In the genomic region with DNA sequence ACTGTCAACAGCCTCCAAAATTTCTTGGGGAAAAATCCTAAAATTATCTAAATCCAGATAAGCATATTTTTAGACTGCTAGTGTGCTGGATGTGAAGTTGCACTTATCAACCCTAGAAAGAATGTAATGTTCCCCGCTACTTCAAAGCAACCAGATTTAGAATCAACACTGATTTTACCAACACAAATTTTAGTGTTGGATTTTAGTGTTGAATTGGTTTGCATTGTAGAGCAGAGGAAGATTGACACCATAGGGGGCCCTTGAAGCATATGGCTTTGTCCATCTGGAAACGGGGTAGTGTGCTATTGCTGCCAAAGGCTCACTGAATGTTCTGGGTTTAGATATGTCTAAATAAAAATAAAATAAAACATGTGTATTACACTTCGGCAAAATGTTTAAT, we compare ENCODE assay signal across 22 cellular contexts.
DNase-seq lines count a peak whose midpoint lies in the region; ATAC-seq and TF ChIP-seq lines count a peak whose summit lies in the region.
"Had no signal": no experiment of that assay in that cellular context is flagged by ENCODE, and none has a peak within 500 bp of the region (broad histone marks: within the 10 kb centered on the region; RNA-seq: fewer than 3 reads in every experiment).

No MANE protein-coding gene starts in this region.

- WGBS in SK-N-SH (ENCODE audit: low lambda C conversion rate): 66% methylated on average over 3 of the region's 3 CpGs
- WGBS in prostate gland: 65% methylated on average over 3 of the region's 3 CpGs

- H3K27ac Mint-ChIP-seq in T-cell: no peak overlapping the region
- no peak overlapping the region for H3K27ac Mint-ChIP-seq in naive thymus-derived CD4-positive, alpha-beta T cell
- H3K27ac Mint-ChIP-seq: CD8-positive, alpha-beta T cell; T-helper 1 cell treated with Interleukin-12 subunit alpha and Interleukin-12 subunit beta and Interleukin-4 antibody, amounts not matched to agents 30 μg/mL and 1 μg/mL, for 36 hours had no signal

- H3K36me3 Mint-ChIP-seq in T-cell: no peaks in the 10 kb centered on the region
- no peaks in the 10 kb centered on the region for H3K36me3 Mint-ChIP-seq in naive thymus-derived CD4-positive, alpha-beta T cell
- H3K36me3 Mint-ChIP-seq: CD8-positive, alpha-beta T cell had no signal

- H2AFZ ChIP-seq in SK-N-SH (ENCODE audit: low read depth): peak overlapping the region; percentile 51; the same call in 1 of the 2 replicates

- intact Hi-C loops in prostate gland (cut with DNase I): no loop called here
- intact Hi-C loops in naive thymus-derived CD4-positive, alpha-beta T cell (cut with micrococcal nuclease): no loop called here

- H3F3A ChIP-seq in SK-N-SH (replicated peaks; ENCODE audit: insufficient read depth): peaks cover 1% of the 10 kb centered on the region

- no peaks in the 10 kb centered on the region for H3K79me2 ChIP-seq in SK-N-SH (ENCODE audit: insufficient read depth)

- H3K27me3 Mint-ChIP-seq in T-cell: no peaks in the 10 kb centered on the region
- H3K27me3 Mint-ChIP-seq in naive thymus-derived CD4-positive, alpha-beta T cell: peaks cover 0 to 6% (median 4%) of the 10 kb centered on the region in 5 donors

- H3K27me3 ChIP-seq in SK-N-SH (ENCODE audit: insufficient read depth): no peaks in the 10 kb centered on the region
- no peaks in the 10 kb centered on the region for H3K27me3 ChIP-seq in prostate gland (replicated peaks; ENCODE audit: insufficient read depth)
- peaks cover 0 to 3% of the 10 kb centered on the region in 2 donors for H3K27me3 ChIP-seq in naive thymus-derived CD4-positive, alpha-beta T cell (ENCODE audit: control insufficient read depth in 2 of 2, insufficient read depth in 2 of 2, low read length in 2 of 2)

- DNase-seq in SK-N-SH: no peak
- peak; percentile 61 for DNase-seq in NCI-H1694 treated with DMSO at 0.1 percent for 48 hours (lab: John Stamatoyannopoulos, UW)
- DNase-seq in cerebellum (ENCODE audit: low spot score): peak; percentile 59
- DNase-seq in superior temporal gyrus (ENCODE audit: extremely low spot score): peak; percentile 54
- DNase-seq in prostate gland (ENCODE audit: low spot score): no peak
- DNase-seq in T-cell: no peak
- no peak for DNase-seq in naive thymus-derived CD4-positive, alpha-beta T cell
- DNase-seq: AML-193; Caco-2; CD8-positive, alpha-beta T cell; DMS79 treated with DMSO at 0.1 percent for 48 hours; NCI-H1048; NCI-H1417; NCI-H187; NCI-H2081 treated with DMSO at 0.1 percent for 48 hours; NCI-H748 treated with DMSO at 0.1 percent for 48 hours; NK-92 treated with Interleukin-12 subunit alpha and Interleukin-12 subunit beta, amount 100 ng/mL, for 24 hours; PC-3; Right ventricle myocardium superior had no signal

- TF ChIP-seq POLR2A in prostate gland (IDR thresholded peaks at IDR 0.05): no peak

- H3K9me3 ChIP-seq in SK-N-SH (no peaks in the 10 kb centered on the region), prostate gland (no peaks in the 10 kb centered on the region)
- no peaks in the 10 kb centered on the region for H3K9me3 ChIP-seq in naive thymus-derived CD4-positive, alpha-beta T cell (ENCODE audit: control insufficient read depth in 2 of 3, low read length in 3 of 3)
- H3K9me3 ChIP-seq: Caco-2 had no signal

- no peak overlapping the region for H3K4me2 ChIP-seq in SK-N-SH

- TF ChIP-seq EP300 in SK-N-SH (IDR thresholded peaks at IDR 0.05; ENCODE audit: borderline replicate concordance in 1 of 2, low read depth in 1 of 2, low read length in 1 of 2): no peak

- H3K9ac ChIP-seq in SK-N-SH: no peak overlapping the region

- TF ChIP-seq RAD21 in SK-N-SH (IDR thresholded peaks at IDR 0.05; ENCODE audit: low read length): no peak

- ATAC-seq in SK-N-SH treated with all-trans-retinoic acid at 6 μM for 48 hours (no peak), T-cell (replicated peaks in 1 of 4) (no peak)
- ATAC-seq in naive thymus-derived CD4-positive, alpha-beta T cell: no peak
- ATAC-seq: CD8-positive, alpha-beta T cell; PC-3 had no signal

- H3K4me1 ChIP-seq in SK-N-SH (ENCODE audit: control insufficient read depth in 1 of 2, insufficient read depth in 2 of 2, low read depth in 1 of 2, low read length in 1 of 2) (peaks cover 0 to 21% of the 10 kb centered on the region in 2 experiments; a peak in 2 of 4 replicates), prostate gland (replicated peaks) (no peaks in the 10 kb centered on the region)
- no peaks in the 10 kb centered on the region for H3K4me1 ChIP-seq in naive thymus-derived CD4-positive, alpha-beta T cell (ENCODE audit: control insufficient read depth in 2 of 2, insufficient read depth in 2 of 2, low read length in 2 of 2)
- H3K4me1 ChIP-seq: Caco-2 had no signal

- H3K27ac ChIP-seq in SK-N-SH (ENCODE audit: low read depth in 2 of 2, low read length in 1 of 2) (no peak overlapping the region), prostate gland (no peak overlapping the region)
- H3K27ac ChIP-seq in naive thymus-derived CD4-positive, alpha-beta T cell (ENCODE audit: low read depth, low read length): no peak overlapping the region
- H3K27ac ChIP-seq: HL-60 had no signal

- no peaks in the 10 kb centered on the region for H3K4me1 Mint-ChIP-seq in T-cell
- no peaks in the 10 kb centered on the region for H3K4me1 Mint-ChIP-seq in naive thymus-derived CD4-positive, alpha-beta T cell

- H3K4me3 ChIP-seq in SK-N-SH (ENCODE audit: low read depth in 2 of 2, low read length in 1 of 2): no peak overlapping the region
- no peak overlapping the region for H3K4me3 ChIP-seq in prostate gland
- H3K4me3 ChIP-seq in naive thymus-derived CD4-positive, alpha-beta T cell (ENCODE audit: low read length): no peak overlapping the region

- POLR2A ChIA-PET in SK-N-SH (lab: Yijun Ruan, JAX) (no interaction called here), T-cell (lab: Charles Lee) (no interaction called here)
- POLR2A ChIA-PET in naive thymus-derived CD4-positive, alpha-beta T cell (lab: Charles Lee): no interaction called here

- TF ChIP-seq CTCF in SK-N-SH (IDR thresholded peaks at IDR 0.05) (no peak), prostate gland (IDR thresholded peaks at IDR 0.05) (no peak)

- no peaks in the 10 kb centered on the region for H4K20me1 ChIP-seq in SK-N-SH (ENCODE audit: insufficient read depth)

- H3K4me3 Mint-ChIP-seq in T-cell: no peak overlapping the region
- no peak overlapping the region for H3K4me3 Mint-ChIP-seq in naive thymus-derived CD4-positive, alpha-beta T cell
- H3K4me3 Mint-ChIP-seq: CD8-positive, alpha-beta T cell; T-helper 1 cell treated with Interleukin-12 subunit alpha and Interleukin-12 subunit beta and Interleukin-4 antibody, amounts not matched to agents 30 μg/mL and 1 μg/mL, for 36 hours had no signal

- 0 out of 2 replicates have a peak, but pooled peaks cover 3% of the 10 kb centered on the region for H3K9me2 ChIP-seq in SK-N-SH

- no peaks in the 10 kb centered on the region for H3K9me3 Mint-ChIP-seq in T-cell
- peaks cover 0 to 3% (median 0%) of the 10 kb centered on the region in 11 donors for H3K9me3 Mint-ChIP-seq in naive thymus-derived CD4-positive, alpha-beta T cell
- H3K9me3 Mint-ChIP-seq: CD8-positive, alpha-beta T cell; T-helper 1 cell treated with Interleukin-12 subunit alpha and Interleukin-12 subunit beta and Interleukin-4 antibody, amounts not matched to agents 30 μg/mL and 1 μg/mL, for 36 hours had no signal

- CTCF ChIA-PET in SK-N-SH (lab: Yijun Ruan, JAX) (no interaction called here), T-cell (lab: Charles Lee) (no interaction called here)
- CTCF ChIA-PET in naive thymus-derived CD4-positive, alpha-beta T cell (lab: Charles Lee): no interaction called here

- H3K36me3 ChIP-seq in SK-N-SH (replicated peaks in 1 of 2; ENCODE audit: control insufficient read depth in 1 of 2, insufficient read depth in 2 of 2, low read length in 1 of 2) (no peaks in the 10 kb centered on the region), prostate gland (no peaks in the 10 kb centered on the region)
- H3K36me3 ChIP-seq in naive thymus-derived CD4-positive, alpha-beta T cell (ENCODE audit: control insufficient read depth in 2 of 3, insufficient read depth in 3 of 3, low read length in 3 of 3): no peaks in the 10 kb centered on the region

TF ChIP-seq in SK-N-SH, 30 proteins besides CTCF, POLR2A, EP300 and RAD21 (continues in another document):
- TF ChIP-seq FOXJ3 (CRISPR knock-in tag; IDR thresholded peaks at IDR 0.05): no peak
- TF ChIP-seq GATA2 (CRISPR knock-in tag; IDR thresholded peaks at IDR 0.05): no peak
- no peak for TF ChIP-seq FOXM1 (IDR thresholded peaks at IDR 0.05; ENCODE audit: low read depth)
- TF ChIP-seq IRF3 (IDR thresholded peaks at IDR 0.05; ENCODE audit: low read depth, low read length): no peak
- no peak for TF ChIP-seq MEF2A (IDR thresholded peaks at IDR 0.05; ENCODE audit: borderline replicate concordance, low read depth)
- TF ChIP-seq TAF1 (IDR thresholded peaks at IDR 0.05; ENCODE audit: borderline replicate concordance, low read depth, low read length): no peak
- TF ChIP-seq POLR2AphosphoS5 (IDR thresholded peaks at IDR 0.05; ENCODE audit: low read depth, low read length): no peak

TF ChIP-seq in SK-N-SH treated with all-trans-retinoic acid at 6 μM for 48 hours, 23 proteins besides CTCF, POLR2A, EP300 and RAD21:
- TF ChIP-seq PPARA (CRISPR knock-in tag; IDR thresholded peaks at IDR 0.05; ENCODE audit: borderline replicate concordance): no peak
- no peak for TF ChIP-seq ZNF70 (CRISPR knock-in tag; IDR thresholded peaks at IDR 0.05)
- no peak for TF ChIP-seq ZNF565 (CRISPR knock-in tag; conservative IDR thresholded peaks at IDR 0.05; ENCODE audit: low read depth)

Comparison
In these comparisons a context has a peak if more than half of its experiments do, and no peak if none do; other contexts are left out.
1. DNase-seq: peak in NCI-H1694 treated with DMSO at 0.1 percent for 48 hours (single experiment), cerebellum (single experiment) and superior temporal gyrus (single experiment); none in SK-N-SH (single experiment), prostate gland (single experiment), T-cell (0 of 34) and naive thymus-derived CD4-positive, alpha-beta T cell (0 of 9).